Comparison of ENCODE assay signal across 1 cellular context in the genomic region with DNA sequence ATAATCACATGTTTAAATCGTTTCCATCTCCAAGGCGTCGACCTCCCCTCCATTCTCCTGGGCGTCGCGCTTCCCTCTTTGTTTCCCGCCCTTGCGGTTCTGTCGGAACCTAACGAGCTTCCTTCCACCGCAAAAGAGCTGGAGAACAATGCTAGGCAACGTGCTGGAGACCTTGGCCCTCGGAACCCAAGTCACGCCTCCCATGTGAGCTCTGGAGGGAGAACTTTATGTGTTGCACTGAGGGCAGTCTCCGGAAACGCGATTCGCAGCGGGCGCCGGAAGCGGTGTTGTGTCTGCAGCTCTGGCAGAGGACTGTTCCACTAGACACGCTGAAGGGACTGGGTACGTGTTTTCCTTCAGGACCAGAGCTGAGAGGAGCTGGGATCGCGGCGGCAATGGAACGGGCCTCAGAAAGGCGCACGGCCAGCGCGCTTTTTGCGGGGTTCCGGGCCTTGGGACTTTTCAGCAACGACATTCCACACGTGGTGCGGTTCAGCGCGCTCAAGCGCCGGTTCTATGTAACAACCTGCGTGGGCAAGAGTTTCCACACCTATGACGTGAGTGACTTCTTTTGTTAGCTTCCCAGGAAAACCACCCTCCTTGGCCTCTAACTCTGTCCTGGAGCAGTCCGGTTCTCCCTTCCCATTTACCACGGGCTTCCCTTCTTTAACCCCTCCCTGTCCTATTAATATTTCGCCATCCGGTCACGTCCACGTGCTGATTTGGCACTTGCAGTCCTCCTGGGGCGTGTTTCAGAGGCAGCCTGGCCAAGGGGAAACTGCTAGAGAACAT.
A peak's percentile ranks its signal among the peaks of the same experiment; 100 is the strongest.
TF ChIP-seq lines count a peak whose summit lies in the region.

Gene WDR36 (plus strand): TSS at position 287 of the 792 bp plus-strand sequence. CDS start 109 bp downstream, at position 396.

TF ChIP-seq in HepG2, 621 proteins besides CTCF, POLR2A, EP300 and RAD21 (continued from another document and continues in another):
- TF ChIP-seq, protein P1, sequence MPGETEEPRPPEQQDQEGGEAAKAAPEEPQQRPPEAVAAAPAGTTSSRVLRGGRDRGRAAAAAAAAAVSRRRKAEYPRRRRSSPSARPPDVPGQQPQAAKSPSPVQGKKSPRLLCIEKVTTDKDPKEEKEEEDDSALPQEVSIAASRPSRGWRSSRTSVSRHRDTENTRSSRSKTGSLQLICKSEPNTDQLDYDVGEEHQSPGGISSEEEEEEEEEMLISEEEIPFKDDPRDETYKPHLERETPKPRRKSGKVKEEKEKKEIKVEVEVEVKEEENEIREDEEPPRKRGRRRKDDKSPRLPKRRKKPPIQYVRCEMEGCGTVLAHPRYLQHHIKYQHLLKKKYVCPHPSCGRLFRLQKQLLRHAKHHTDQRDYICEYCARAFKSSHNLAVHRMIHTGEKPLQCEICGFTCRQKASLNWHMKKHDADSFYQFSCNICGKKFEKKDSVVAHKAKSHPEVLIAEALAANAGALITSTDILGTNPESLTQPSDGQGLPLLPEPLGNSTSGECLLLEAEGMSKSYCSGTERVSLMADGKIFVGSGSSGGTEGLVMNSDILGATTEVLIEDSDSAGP (CRISPR knock-in tag; IDR thresholded peaks at IDR 0.05; ENCODE audit: borderline replicate concordance) = peak; percentile 97
- TF ChIP-seq CEBPG (CRISPR knock-in tag; IDR thresholded peaks at IDR 0.05) (peak; percentile 74), ZBTB44 (CRISPR knock-in tag; IDR thresholded peaks at IDR 0.05) (peak; percentile 94), E2F5 (CRISPR knock-in tag; conservative IDR thresholded peaks at IDR 0.05) (peak; percentile 87; the same call in 1 of the 2 replicates), NFYC (CRISPR knock-in tag; IDR thresholded peaks at IDR 0.05) (peak; percentile 83), SKI (IDR thresholded peaks at IDR 0.05; ENCODE audit: partially characterized antibody) (peak; percentile 11), TFE3 (CRISPR knock-in tag; IDR thresholded peaks at IDR 0.05) (peak; percentile 84), TSC22D2 (CRISPR knock-in tag; IDR thresholded peaks at IDR 0.05; ENCODE audit: borderline replicate concordance) (peak; percentile 93), ZHX2 (IDR thresholded peaks at IDR 0.05; ENCODE audit: low read depth) (peak; percentile 92), ZHX2 (CRISPR knock-in tag; IDR thresholded peaks at IDR 0.05; ENCODE audit: borderline replicate concordance) (peak; percentile 94; the same call in 1 of the 2 replicates), ZNF180 (CRISPR knock-in tag; IDR thresholded peaks at IDR 0.05; ENCODE audit: borderline replicate concordance, low read depth) (no peak), FOSL1 (CRISPR knock-in tag; IDR thresholded peaks at IDR 0.05; ENCODE audit: borderline replicate concordance) (no peak), RARG (CRISPR knock-in tag; IDR thresholded peaks at IDR 0.05; ENCODE audit: low read depth) (peak; percentile 89; the same call in 1 of the 2 replicates), ZNF256 (CRISPR knock-in tag; conservative IDR thresholded peaks at IDR 0.05) (peak; percentile 95), TGIF2 (CRISPR knock-in tag; IDR thresholded peaks at IDR 0.05) (peak; percentile 91), KDM6A (CRISPR knock-in tag; IDR thresholded peaks at IDR 0.05; ENCODE audit: low read depth) (0 out of 2 replicates have a peak, but pooled peaks have one; percentile 42), NFYB (CRISPR knock-in tag; IDR thresholded peaks at IDR 0.05) (peak; percentile 81), ZNF703 (CRISPR knock-in tag; IDR thresholded peaks at IDR 0.05; ENCODE audit: borderline replicate concordance) (0 out of 2 replicates have a peak, but pooled peaks have one; percentile 47), ZNF331 (CRISPR knock-in tag; IDR thresholded peaks at IDR 0.05) (peak; percentile 97), SRSF1 (optimal IDR thresholded peaks at IDR 0.05; ENCODE audit: low read depth, low read length) (peak; percentile 75), ATF6 (CRISPR knock-in tag; conservative IDR thresholded peaks at IDR 0.05) (no peak), ZNF17 (CRISPR knock-in tag; IDR thresholded peaks at IDR 0.05) (peak; percentile 94; the same call in 1 of the 2 replicates), MAX (IDR thresholded peaks at IDR 0.05) (peak; percentile 100)
- TF ChIP-seq, protein P2, sequence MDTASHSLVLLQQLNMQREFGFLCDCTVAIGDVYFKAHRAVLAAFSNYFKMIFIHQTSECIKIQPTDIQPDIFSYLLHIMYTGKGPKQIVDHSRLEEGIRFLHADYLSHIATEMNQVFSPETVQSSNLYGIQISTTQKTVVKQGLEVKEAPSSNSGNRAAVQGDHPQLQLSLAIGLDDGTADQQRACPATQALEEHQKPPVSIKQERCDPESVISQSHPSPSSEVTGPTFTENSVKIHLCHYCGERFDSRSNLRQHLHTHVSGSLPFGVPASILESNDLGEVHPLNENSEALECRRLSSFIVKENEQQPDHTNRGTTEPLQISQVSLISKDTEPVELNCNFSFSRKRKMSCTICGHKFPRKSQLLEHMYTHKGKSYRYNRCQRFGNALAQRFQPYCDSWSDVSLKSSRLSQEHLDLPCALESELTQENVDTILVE (CRISPR knock-in tag; IDR thresholded peaks at IDR 0.05) = peak; percentile 96
- TF ChIP-seq, protein P3, sequence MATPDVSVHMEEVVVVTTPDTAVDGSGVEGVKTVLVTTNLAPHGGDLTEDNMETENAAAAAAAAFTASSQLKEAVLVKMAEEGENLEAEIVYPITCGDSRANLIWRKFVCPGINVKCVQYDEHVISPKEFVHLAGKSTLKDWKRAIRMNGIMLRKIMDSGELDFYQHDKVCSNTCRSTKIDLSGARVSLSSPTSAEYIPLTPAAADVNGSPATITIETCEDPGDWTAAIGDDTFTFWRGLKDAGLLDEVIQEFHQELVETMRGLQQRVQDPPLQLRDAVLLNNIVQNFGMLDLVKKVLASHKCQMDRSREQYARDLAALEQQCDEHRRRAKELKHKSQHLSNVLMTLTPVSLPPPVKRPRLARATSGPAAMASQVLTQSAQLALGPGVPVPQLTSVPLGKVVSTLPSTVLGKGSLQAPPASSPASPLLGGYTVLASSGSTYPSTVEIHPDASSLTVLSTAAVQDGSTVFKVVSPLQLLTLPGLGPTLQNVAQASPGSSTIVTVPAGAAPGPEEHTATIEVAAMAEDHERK (CRISPR knock-in tag; IDR thresholded peaks at IDR 0.05; ENCODE audit: low read depth) = peak; percentile 52; the same call in 1 of the 2 replicates
